In genomic region chr2:160538559-160539355, GRCh38 we compare ENCODE assay signal across 24 cellular contexts.
"Had no signal": no experiment of that assay in that cellular context is flagged by ENCODE, and none has a peak within 500 bp of the region (broad histone marks: within the 10 kb centered on the region; RNA-seq: fewer than 3 reads in every experiment).

No MANE protein-coding gene starts in this region.

- FAIRE-seq: colon, islet of Langerhans had no signal

- H3K27me3 ChIP-seq: dorsolateral prefrontal cortex had no signal

- DNase-seq: activated CD4-positive, alpha-beta T cell treated with anti-CD3 and anti-CD28 coated beads for 1 hour; activated CD8-positive, alpha-beta memory T cell treated with anti-CD3 and anti-CD28 coated beads for 24 hours; activated CD8-positive, alpha-beta memory T cell treated with anti-CD3 and anti-CD28 coated beads, Interleukin-2, amount 50 U/mL, for 48 hours; activated gamma-delta T cell treated with Interleukin-2 at 50 U/mL for 16 hours; activated T-cell treated with anti-CD3 and anti-CD28 coated beads, Interleukin-2, amount 50 U/mL, for 48 hours; amniotic stem cell; central memory CD4-positive, alpha-beta T cell; dorsolateral prefrontal cortex; endodermal cell; foreskin fibroblast; hippocampal formation; left colon; midbrain; nephron progenitor cell; nucleus accumbens; posterior cingulate gyrus; retina; stimulated activated CD4-positive, alpha-beta T cell treated with anti-CD3 and anti-CD28 coated beads, Interleukin-4, amount 100 ng/mL, for 24 hours; stimulated activated naive B cell treated with anti-CD40 and anti-IgM and Interleukin-4, amounts not matched to agents 10 μg/mL and 1 μg/mL and 100 μg/mL, for 72 hours; WERI-Rb-1 had no signal

- H3K36me3 ChIP-seq: WERI-Rb-1 had no signal

- H3K4me3 ChIP-seq: dorsolateral prefrontal cortex, skin epidermis had no signal

- H3K27ac ChIP-seq: dorsolateral prefrontal cortex, epithelial cell of prostate, skin epidermis, WERI-Rb-1 had no signal

- ATAC-seq: left colon; stimulated activated naive B cell treated with anti-CD40 and anti-IgM and Interleukin-4, amounts not matched to agents 10 μg/mL and 1 μg/mL and 100 μg/mL, for 72 hours had no signal
